Comparison of ENCODE assay signal across 1 cellular context in genomic region chr17:78615631-78616030, GRCh38.
TF ChIP-seq lines count a peak whose summit lies in the region.

No MANE protein-coding gene starts in this region.

TF ChIP-seq in HepG2, 621 proteins besides CTCF, POLR2A, EP300 and RAD21:
- TF ChIP-seq, protein P1, sequence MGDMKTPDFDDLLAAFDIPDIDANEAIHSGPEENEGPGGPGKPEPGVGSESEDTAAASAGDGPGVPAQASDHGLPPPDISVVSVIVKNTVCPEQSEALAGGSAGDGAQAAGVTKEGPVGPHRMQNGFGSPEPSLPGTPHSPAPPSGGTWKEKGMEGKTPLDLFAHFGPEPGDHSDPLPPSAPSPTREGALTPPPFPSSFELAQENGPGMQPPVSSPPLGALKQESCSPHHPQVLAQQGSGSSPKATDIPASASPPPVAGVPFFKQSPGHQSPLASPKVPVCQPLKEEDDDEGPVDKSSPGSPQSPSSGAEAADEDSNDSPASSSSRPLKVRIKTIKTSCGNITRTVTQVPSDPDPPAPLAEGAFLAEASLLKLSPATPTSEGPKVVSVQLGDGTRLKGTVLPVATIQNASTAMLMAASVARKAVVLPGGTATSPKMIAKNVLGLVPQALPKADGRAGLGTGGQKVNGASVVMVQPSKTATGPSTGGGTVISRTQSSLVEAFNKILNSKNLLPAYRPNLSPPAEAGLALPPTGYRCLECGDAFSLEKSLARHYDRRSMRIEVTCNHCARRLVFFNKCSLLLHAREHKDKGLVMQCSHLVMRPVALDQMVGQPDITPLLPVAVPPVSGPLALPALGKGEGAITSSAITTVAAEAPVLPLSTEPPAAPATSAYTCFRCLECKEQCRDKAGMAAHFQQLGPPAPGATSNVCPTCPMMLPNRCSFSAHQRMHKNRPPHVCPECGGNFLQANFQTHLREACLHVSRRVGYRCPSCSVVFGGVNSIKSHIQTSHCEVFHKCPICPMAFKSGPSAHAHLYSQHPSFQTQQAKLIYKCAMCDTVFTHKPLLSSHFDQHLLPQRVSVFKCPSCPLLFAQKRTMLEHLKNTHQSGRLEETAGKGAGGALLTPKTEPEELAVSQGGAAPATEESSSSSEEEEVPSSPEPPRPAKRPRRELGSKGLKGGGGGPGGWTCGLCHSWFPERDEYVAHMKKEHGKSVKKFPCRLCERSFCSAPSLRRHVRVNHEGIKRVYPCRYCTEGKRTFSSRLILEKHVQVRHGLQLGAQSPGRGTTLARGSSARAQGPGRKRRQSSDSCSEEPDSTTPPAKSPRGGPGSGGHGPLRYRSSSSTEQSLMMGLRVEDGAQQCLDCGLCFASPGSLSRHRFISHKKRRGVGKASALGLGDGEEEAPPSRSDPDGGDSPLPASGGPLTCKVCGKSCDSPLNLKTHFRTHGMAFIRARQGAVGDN (CRISPR knock-in tag; IDR thresholded peaks at IDR 0.05): 0 out of 2 replicates have a peak, but pooled peaks have one; percentile 8
- TF ChIP-seq ZMYM4 (CRISPR knock-in tag; IDR thresholded peaks at IDR 0.05) (no peak), ZNF512B (CRISPR knock-in tag; IDR thresholded peaks at IDR 0.05; ENCODE audit: borderline replicate concordance) (0 out of 2 replicates have a peak, but pooled peaks have one; percentile 38)
